In the genomic region with DNA sequence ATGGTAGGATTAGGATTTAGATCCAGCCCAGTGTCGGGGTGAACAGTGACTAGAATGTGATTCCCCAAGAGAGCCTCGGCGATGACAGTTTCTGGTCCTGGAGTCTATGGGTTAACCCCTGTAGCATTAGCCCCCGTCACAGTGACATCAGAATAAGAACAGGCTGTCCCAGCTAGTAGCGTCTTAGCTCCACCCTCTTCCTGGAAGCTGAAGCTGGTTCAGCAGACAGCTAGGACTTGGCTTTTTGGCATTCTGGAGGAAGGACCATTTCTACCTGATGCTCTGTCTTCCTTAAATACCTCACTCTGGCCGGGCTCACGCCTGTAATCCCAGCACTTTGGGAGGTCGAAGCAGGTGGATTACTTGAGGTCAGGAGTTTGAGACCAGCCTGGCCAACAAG, we compare ENCODE assay signal across 12 cellular contexts. TPM values are rescaled to one million over a fixed set of nuclear protein-coding genes. Genes with fewer than 3 reads are reported as not detected.
A peak's percentile ranks its signal among the peaks of the same experiment; 100 is the strongest.
DNase-seq lines count a peak whose midpoint lies in the region; ATAC-seq and TF ChIP-seq lines count a peak whose summit lies in the region.
"Had no signal": no experiment of that assay in that cellular context is flagged by ENCODE, and none has a peak within 500 bp of the region (broad histone marks: within the 10 kb centered on the region; RNA-seq: fewer than 3 reads in every experiment).

No MANE protein-coding gene starts in this region.

- peak overlapping the region; percentile 50 for H3K4me3 ChIP-seq in coronary artery
- peak overlapping the region in 1 of 4 donors; percentile 20 for H3K4me3 ChIP-seq in gastrocnemius medialis
- H3K4me3 ChIP-seq: SJCRH30, smooth muscle cell had no signal

- peak; percentile 64 to 75 for ATAC-seq in gastrocnemius medialis
- ATAC-seq in GM21447 (IDR thresholded peaks at IDR 0.05; ENCODE audit: unreplicated experiment), result no peak
- no peak for ATAC-seq in GM19452 (IDR thresholded peaks at IDR 0.05; ENCODE audit: unreplicated experiment)

- in situ Hi-C loops in gastrocnemius medialis (cut with MboI; ENCODE audit: low sequenced_read_pairs in 4 of 4), result loop anchor here in 2 of 4 donors (25.0 kb wide), 1 partner anchor 530 kb away; a partner anchor contains a TSS

- peak overlapping the region; percentile 68 to 91 for H3K27ac ChIP-seq in coronary artery
- peak overlapping the region; percentile 77 to 99 (median 96) for H3K27ac ChIP-seq in gastrocnemius medialis
- H3K27ac ChIP-seq: SJCRH30 had no signal

- H3K9me3 ChIP-seq in gastrocnemius medialis, result no peaks in the 10 kb centered on the region
- H3K9me3 ChIP-seq: SJCRH30 had no signal

- peak; percentile 82 for DNase-seq in HCEC 1CT
- peak; percentile 89 for DNase-seq in coronary artery (ENCODE audit: low spot score)
- peak; percentile 75 for DNase-seq in hepatic stellate cell (ENCODE audit: low spot score)
- DNase-seq in gastrocnemius medialis, result peak; percentile 44 to 60
- DNase-seq in NCI-H2196 (lab: John Stamatoyannopoulos, UW; ENCODE audit: unreplicated experiment), result no peak
- no peak for DNase-seq in NCI-H1436 (lab: John Stamatoyannopoulos, UW)
- DNase-seq: NCI-H2029 treated with DMSO at 0.1 percent for 48 hours, SJCRH30 had no signal

- peaks cover 0 to 75% of the 10 kb centered on the region in 2 donors for H3K36me3 ChIP-seq in gastrocnemius medialis

- H3K4me1 ChIP-seq in gastrocnemius medialis, result peaks cover 19 to 53% of the 10 kb centered on the region in 2 donors
- H3K4me1 ChIP-seq: SJCRH30 had no signal

- TF ChIP-seq CTCF in coronary artery (IDR thresholded peaks at IDR 0.05) (no peak), gastrocnemius medialis (IDR thresholded peaks at IDR 0.05 in 4 of 5, conservative IDR thresholded peaks at IDR 0.05 in 1 of 5) (no peak)

- intact Hi-C loops in gastrocnemius medialis (cut with DNase I; ENCODE audit: low total_unique reads), result no loop called here

- peak; percentile 53 to 54 for TF ChIP-seq POLR2A in gastrocnemius medialis (IDR thresholded peaks at IDR 0.05)

- H3K27me3 ChIP-seq in gastrocnemius medialis, result no peaks in the 10 kb centered on the region
- H3K27me3 ChIP-seq: SJCRH30 had no signal

RNA-seq across cellular contexts. Expression of a gene that starts 5.0 kb away (rescaled TPM):
- total RNA-seq in gastrocnemius medialis, result 100 to 1,000 TPM; 206 to 260 (median 226) TPM

RNA-seq across cellular contexts. Expression of a gene that starts 7.9 kb away (rescaled TPM):
- 10 to 100 TPM in 3 of 4 donors, 1 to 10 TPM in 1; 4.2 to 20.4 (median 18.5) TPM for total RNA-seq in gastrocnemius medialis
- total RNA-seq: smooth muscle cell had no signal

RNA-seq across cellular contexts. Expression of a gene that starts 8.3 kb away (rescaled TPM):
- total RNA-seq in gastrocnemius medialis, result 10 to 100 TPM in 1 of 4 donors, 1 to 10 TPM in 3; 1.2 to 12.4 (median 5.2) TPM

RNA-seq across cellular contexts. Expression of a gene that starts 16.3 kb away (rescaled TPM):
- 10 to 100 TPM in 2 of 4 donors, not detected in 2; 22.2 to 57.8 TPM for total RNA-seq in gastrocnemius medialis
- total RNA-seq: mesothelial cell of epicardium, SJCRH30, smooth muscle cell had no signal

RNA-seq across cellular contexts. Expression of a gene that starts 18.7 kb away (rescaled TPM):
- total RNA-seq in gastrocnemius medialis, result 10 to 100 TPM in 3 of 4 donors, 1 to 10 TPM in 1; 8.3 to 22.7 (median 16.9) TPM

Comparison
In these comparisons a context has a peak if more than half of its experiments do, and no peak if none do; other contexts are left out.
1. DNase-seq: peak in HCEC 1CT (single experiment), coronary artery (single experiment), hepatic stellate cell (single experiment) and gastrocnemius medialis (2 of 2); none in NCI-H2196 (single experiment) and NCI-H1436 (single experiment).
2. ATAC-seq: peak in gastrocnemius medialis (2 of 2); none in GM21447 (single experiment) and GM19452 (single experiment).